Comparison of ENCODE assay signal across 1 cellular context in the genomic region with DNA sequence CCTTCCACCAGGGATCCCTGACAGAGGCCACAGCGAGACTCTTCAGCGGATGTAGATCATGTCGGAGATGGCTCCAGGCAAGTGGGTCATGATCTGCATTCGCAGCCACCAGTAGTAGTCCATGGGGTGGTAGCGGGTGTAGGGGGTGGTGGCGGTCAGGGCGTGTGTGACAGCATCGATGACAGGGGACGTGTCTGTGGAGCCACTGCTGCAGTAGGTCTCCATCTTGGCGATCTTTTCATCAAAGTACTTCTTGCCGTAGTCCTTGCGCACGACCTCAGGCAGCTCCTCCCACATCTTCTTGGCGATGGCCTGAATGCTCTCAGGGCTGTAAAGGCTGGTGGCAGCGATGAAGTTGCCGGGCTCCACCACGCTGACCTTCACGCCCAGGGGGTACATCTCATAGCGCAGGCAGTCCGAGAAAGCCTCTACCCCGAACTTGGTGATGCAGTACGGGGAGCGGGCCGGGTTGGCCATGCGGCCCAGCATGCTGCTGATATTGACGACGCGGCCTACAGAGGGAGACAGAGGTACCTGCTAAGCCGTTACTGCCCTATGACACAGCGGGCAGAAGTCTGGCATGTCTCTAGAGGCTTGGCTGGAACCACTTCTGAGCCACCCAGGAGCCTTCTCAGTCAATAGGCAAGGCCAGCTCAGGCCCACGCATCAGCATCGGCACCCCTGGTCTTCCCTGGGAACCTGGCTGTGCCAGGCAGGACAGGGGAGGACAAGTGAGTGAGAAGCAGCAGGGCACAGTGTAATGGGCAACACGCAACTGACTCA.
TF ChIP-seq lines count a peak whose summit lies in the region.

No MANE protein-coding gene starts in this region.

TF ChIP-seq in GM23338, 12 proteins besides CTCF, POLR2A, EP300 and RAD21 (continued from another document):
- TF ChIP-seq, protein P1, sequence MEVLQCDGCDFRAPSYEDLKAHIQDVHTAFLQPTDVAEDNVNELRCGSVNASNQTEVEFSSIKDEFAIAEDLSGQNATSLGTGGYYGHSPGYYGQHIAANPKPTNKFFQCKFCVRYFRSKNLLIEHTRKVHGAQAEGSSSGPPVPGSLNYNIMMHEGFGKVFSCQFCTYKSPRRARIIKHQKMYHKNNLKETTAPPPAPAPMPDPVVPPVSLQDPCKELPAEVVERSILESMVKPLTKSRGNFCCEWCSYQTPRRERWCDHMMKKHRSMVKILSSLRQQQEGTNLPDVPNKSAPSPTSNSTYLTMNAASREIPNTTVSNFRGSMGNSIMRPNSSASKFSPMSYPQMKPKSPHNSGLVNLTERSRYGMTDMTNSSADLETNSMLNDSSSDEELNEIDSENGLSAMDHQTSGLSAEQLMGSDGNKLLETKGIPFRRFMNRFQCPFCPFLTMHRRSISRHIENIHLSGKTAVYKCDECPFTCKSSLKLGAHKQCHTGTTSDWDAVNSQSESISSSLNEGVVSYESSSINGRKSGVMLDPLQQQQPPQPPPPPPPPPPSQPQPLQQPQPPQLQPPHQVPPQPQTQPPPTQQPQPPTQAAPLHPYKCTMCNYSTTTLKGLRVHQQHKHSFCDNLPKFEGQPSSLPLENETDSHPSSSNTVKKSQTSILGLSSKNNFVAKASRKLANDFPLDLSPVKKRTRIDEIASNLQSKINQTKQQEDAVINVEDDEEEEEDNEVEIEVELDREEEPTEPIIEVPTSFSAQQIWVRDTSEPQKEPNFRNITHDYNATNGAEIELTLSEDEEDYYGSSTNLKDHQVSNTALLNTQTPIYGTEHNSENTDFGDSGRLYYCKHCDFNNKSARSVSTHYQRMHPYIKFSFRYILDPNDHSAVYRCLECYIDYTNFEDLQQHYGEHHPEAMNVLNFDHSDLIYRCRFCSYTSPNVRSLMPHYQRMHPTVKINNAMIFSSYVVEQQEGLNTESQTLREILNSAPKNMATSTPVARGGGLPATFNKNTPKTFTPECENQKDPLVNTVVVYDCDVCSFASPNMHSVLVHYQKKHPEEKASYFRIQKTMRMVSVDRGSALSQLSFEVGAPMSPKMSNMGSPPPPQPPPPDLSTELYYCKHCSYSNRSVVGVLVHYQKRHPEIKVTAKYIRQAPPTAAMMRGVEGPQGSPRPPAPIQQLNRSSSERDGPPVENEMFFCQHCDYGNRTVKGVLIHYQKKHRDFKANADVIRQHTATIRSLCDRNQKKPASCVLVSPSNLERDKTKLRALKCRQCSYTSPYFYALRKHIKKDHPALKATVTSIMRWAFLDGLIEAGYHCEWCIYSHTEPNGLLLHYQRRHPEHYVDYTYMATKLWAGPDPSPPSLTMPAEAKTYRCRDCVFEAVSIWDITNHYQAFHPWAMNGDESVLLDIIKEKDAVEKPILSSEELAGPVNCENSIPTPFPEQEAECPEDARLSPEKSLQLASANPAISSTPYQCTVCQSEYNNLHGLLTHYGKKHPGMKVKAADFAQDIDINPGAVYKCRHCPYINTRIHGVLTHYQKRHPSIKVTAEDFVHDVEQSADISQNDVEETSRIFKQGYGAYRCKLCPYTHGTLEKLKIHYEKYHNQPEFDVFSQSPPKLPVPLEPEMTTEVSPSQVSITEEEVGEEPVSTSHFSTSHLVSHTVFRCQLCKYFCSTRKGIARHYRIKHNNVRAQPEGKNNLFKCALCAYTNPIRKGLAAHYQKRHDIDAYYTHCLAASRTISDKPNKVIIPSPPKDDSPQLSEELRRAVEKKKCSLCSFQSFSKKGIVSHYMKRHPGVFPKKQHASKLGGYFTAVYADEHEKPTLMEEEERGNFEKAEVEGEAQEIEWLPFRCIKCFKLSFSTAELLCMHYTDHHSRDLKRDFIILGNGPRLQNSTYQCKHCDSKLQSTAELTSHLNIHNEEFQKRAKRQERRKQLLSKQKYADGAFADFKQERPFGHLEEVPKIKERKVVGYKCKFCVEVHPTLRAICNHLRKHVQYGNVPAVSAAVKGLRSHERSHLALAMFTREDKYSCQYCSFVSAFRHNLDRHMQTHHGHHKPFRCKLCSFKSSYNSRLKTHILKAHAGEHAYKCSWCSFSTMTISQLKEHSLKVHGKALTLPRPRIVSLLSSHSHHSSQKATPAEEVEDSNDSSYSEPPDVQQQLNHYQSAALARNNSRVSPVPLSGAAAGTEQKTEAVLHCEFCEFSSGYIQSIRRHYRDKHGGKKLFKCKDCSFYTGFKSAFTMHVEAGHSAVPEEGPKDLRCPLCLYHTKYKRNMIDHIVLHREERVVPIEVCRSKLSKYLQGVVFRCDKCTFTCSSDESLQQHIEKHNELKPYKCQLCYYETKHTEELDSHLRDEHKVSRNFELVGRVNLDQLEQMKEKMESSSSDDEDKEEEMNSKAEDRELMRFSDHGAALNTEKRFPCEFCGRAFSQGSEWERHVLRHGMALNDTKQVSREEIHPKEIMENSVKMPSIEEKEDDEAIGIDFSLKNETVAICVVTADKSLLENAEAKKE (CRISPR knock-in tag; IDR thresholded peaks at IDR 0.05): no peak
- no peak for TF ChIP-seq STAT1 (IDR thresholded peaks at IDR 0.05; ENCODE audit: unreplicated experiment)
- no peak for TF ChIP-seq CREB1 (CRISPR knock-in tag; IDR thresholded peaks at IDR 0.05; ENCODE audit: low read depth)
- no peak for TF ChIP-seq NANOG (IDR thresholded peaks at IDR 0.05; ENCODE audit: borderline replicate concordance)
- no peak for TF ChIP-seq JUNB (IDR thresholded peaks at IDR 0.05; ENCODE audit: unreplicated experiment)
- no peak for TF ChIP-seq ZNF114 (CRISPR knock-in tag; IDR thresholded peaks at IDR 0.05)
